1 cellular context compared by ENCODE assay signal in genomic region chr9:95764920-95765319, GRCh38.
TF ChIP-seq lines count a peak whose summit lies in the region.

No MANE protein-coding gene starts in this region.

TF ChIP-seq in H1, 55 proteins besides CTCF, POLR2A, EP300 and RAD21:
- TF ChIP-seq SP4 (IDR thresholded peaks at IDR 0.05; ENCODE audit: low read length) (no peak), JUN (IDR thresholded peaks at IDR 0.05; ENCODE audit: low read depth, low read length) (no peak), BRCA1 (IDR thresholded peaks at IDR 0.05; ENCODE audit: low read depth, low read length) (no peak), TCF12 (IDR thresholded peaks at IDR 0.05; ENCODE audit: low read depth, low read length) (no peak), EGR1 (IDR thresholded peaks at IDR 0.05; ENCODE audit: borderline replicate concordance, low read depth, low read length) (no peak), RNF2 (IDR thresholded peaks at IDR 0.05; ENCODE audit: borderline replicate concordance, low read depth, low read length, missing control alignments, poor library complexity, severe bottlenecking) (no peak), TAF1 (IDR thresholded peaks at IDR 0.05; ENCODE audit: low read depth, low read length) (no peak), SP1 (IDR thresholded peaks at IDR 0.05; ENCODE audit: low read depth, low read length) (no peak), CHD2 (IDR thresholded peaks at IDR 0.05; ENCODE audit: low read length) (no peak), NRF1 (IDR thresholded peaks at IDR 0.05; ENCODE audit: low read depth, low read length) (no peak), SIX5 (IDR thresholded peaks at IDR 0.05; ENCODE audit: low read depth, low read length) (no peak), RBBP5 (IDR thresholded peaks at IDR 0.05; ENCODE audit: borderline replicate concordance, low read depth, low read length) (no peak), RXRA (IDR thresholded peaks at IDR 0.05; ENCODE audit: insufficient read depth, low read depth, low read length) (no peak), POLR2AphosphoS5 (IDR thresholded peaks at IDR 0.05; ENCODE audit: low read depth, low read length) (no peak), BCL11A (IDR thresholded peaks at IDR 0.05; ENCODE audit: low read depth in 2 of 2, low read length in 2 of 2) (no peak), ZNF274 (IDR thresholded peaks at IDR 0.05; ENCODE audit: borderline replicate concordance, extremely low read depth, low read length) (no peak), CHD7 (IDR thresholded peaks at IDR 0.05; ENCODE audit: insufficient replicate concordance, low read length) (no peak), EZH2 (IDR thresholded peaks at IDR 0.05; ENCODE audit: low read depth, low read length, severe bottlenecking) (no peak), MAX (IDR thresholded peaks at IDR 0.05) (no peak), CEBPB (IDR thresholded peaks at IDR 0.05; ENCODE audit: low read depth, low read length) (no peak)
